14 cellular contexts compared by ENCODE assay signal in genomic region chr3:116512281-116512680, GRCh38.
DNase-seq lines count a peak whose midpoint lies in the region; ATAC-seq and TF ChIP-seq lines count a peak whose summit lies in the region.
"Had no signal": no experiment of that assay in that cellular context is flagged by ENCODE, and none has a peak within 500 bp of the region (broad histone marks: within the 10 kb centered on the region; RNA-seq: fewer than 3 reads in every experiment).

No MANE protein-coding gene starts in this region.

- no peaks in the 10 kb centered on the region for H3K36me3 ChIP-seq in SK-N-SH (replicated peaks in 1 of 2; ENCODE audit: control insufficient read depth in 1 of 2, insufficient read depth in 2 of 2, low read length in 1 of 2)
- H3K36me3 ChIP-seq in CD8-positive, alpha-beta T cell (ENCODE audit: insufficient read depth, low read length), result no peaks in the 10 kb centered on the region

- H3K27me3 Mint-ChIP-seq in CD8-positive, alpha-beta T cell (ENCODE audit: low read depth), result no peaks in the 10 kb centered on the region
- H3K27me3 Mint-ChIP-seq: CD4-positive, alpha-beta memory T cell had no signal

- H3K4me1 Mint-ChIP-seq in CD8-positive, alpha-beta T cell (ENCODE audit: low read depth), result no peaks in the 10 kb centered on the region
- H3K4me1 Mint-ChIP-seq: CD4-positive, alpha-beta memory T cell had no signal

- no peaks in the 10 kb centered on the region for H3F3A ChIP-seq in SK-N-SH (replicated peaks; ENCODE audit: insufficient read depth)

- no peak overlapping the region for H2AFZ ChIP-seq in SK-N-SH (ENCODE audit: low read depth)
- H2AFZ ChIP-seq: GM23338 had no signal

- H3K9me2 ChIP-seq in SK-N-SH, result no peaks in the 10 kb centered on the region

- intact Hi-C loops in CD8-positive, alpha-beta T cell (cut with DNase I, micrococcal nuclease), result no loop called here

- peaks cover 3% of the 10 kb centered on the region for H3K9me3 Mint-ChIP-seq in CD8-positive, alpha-beta T cell
- H3K9me3 Mint-ChIP-seq: GM23338 had no signal

- no peak for TF ChIP-seq RAD21 in SK-N-SH (IDR thresholded peaks at IDR 0.05; ENCODE audit: low read length)

- CTCF ChIA-PET in SK-N-SH (lab: Yijun Ruan, JAX), result no interaction called here
- CTCF ChIA-PET in CD8-positive, alpha-beta T cell (lab: Charles Lee), result no interaction called here

- no peak overlapping the region for H3K9ac ChIP-seq in SK-N-SH

- ATAC-seq in CD8-positive, alpha-beta T cell, result no peak
- ATAC-seq: GM12878, GM23338, HCT116 had no signal

- H3K27ac ChIP-seq in SK-N-SH (ENCODE audit: low read depth in 2 of 2, low read length in 1 of 2), result no peak overlapping the region
- H3K27ac ChIP-seq in CD8-positive, alpha-beta T cell (ENCODE audit: low read depth, low read length), result no peak overlapping the region

- no peaks in the 10 kb centered on the region; a peak in 1 of 4 replicates for H3K4me1 ChIP-seq in SK-N-SH (ENCODE audit: control insufficient read depth in 1 of 2, insufficient read depth in 2 of 2, low read depth in 1 of 2, low read length in 1 of 2)
- no peaks in the 10 kb centered on the region for H3K4me1 ChIP-seq in CD8-positive, alpha-beta T cell (ENCODE audit: insufficient read depth, low read length)

- H3K4me2 ChIP-seq in SK-N-SH, result no peak overlapping the region
- H3K4me2 ChIP-seq: GM23338 had no signal

- no peak for TF ChIP-seq EP300 in SK-N-SH (IDR thresholded peaks at IDR 0.05; ENCODE audit: borderline replicate concordance in 1 of 2, low read depth in 1 of 2, low read length in 1 of 2)

- no peak overlapping the region for H3K4me3 ChIP-seq in SK-N-SH (ENCODE audit: low read depth in 2 of 2, low read length in 1 of 2)
- no peak overlapping the region for H3K4me3 ChIP-seq in CD8-positive, alpha-beta T cell (ENCODE audit: low read depth, low read length)
- H3K4me3 ChIP-seq: GM12878, GM23338 had no signal

- DNase-seq in DMS 273 treated with DMSO at 0.1 percent for 48 hours (lab: John Stamatoyannopoulos, UW) (peak; percentile 82), SK-N-SH (no peak), cerebellum (ENCODE audit: low spot score) (peak; percentile 67), SKM-1 (lab: John Stamatoyannopoulos, UW; ENCODE audit: unreplicated experiment) (no peak)
- no peak for DNase-seq in NK-92 treated with Interleukin-12 subunit alpha and Interleukin-12 subunit beta, amount 100 ng/mL, for 24 hours (lab: John Stamatoyannopoulos, UW)
- DNase-seq in CD8-positive, alpha-beta T cell, result no peak
- DNase-seq: CD4-positive, alpha-beta memory T cell; DMS153; DND-41; GDM1; H9 had no signal

- no peak overlapping the region for H3K4me3 Mint-ChIP-seq in CD8-positive, alpha-beta T cell
- H3K4me3 Mint-ChIP-seq: CD4-positive, alpha-beta memory T cell; GM23338; H9 had no signal

- no peaks in the 10 kb centered on the region for H3K9me3 ChIP-seq in SK-N-SH
- H3K9me3 ChIP-seq in CD8-positive, alpha-beta T cell (ENCODE audit: low read length), result no peaks in the 10 kb centered on the region

- H4K20me1 ChIP-seq in SK-N-SH (ENCODE audit: insufficient read depth), result no peaks in the 10 kb centered on the region

- H3K27me3 ChIP-seq in SK-N-SH (ENCODE audit: insufficient read depth), result no peaks in the 10 kb centered on the region
- no peaks in the 10 kb centered on the region for H3K27me3 ChIP-seq in CD8-positive, alpha-beta T cell (ENCODE audit: insufficient read depth, low read length)

- 77% methylated on average over 2 of the region's 2 CpGs for WGBS in SK-N-SH (ENCODE audit: low lambda C conversion rate)

- no peak overlapping the region for H3K27ac Mint-ChIP-seq in CD8-positive, alpha-beta T cell
- H3K27ac Mint-ChIP-seq: CD4-positive, alpha-beta memory T cell; GM23338; H9 had no signal

- no peaks in the 10 kb centered on the region for H3K36me3 Mint-ChIP-seq in CD8-positive, alpha-beta T cell
- H3K36me3 Mint-ChIP-seq: CD4-positive, alpha-beta memory T cell had no signal

- H3K79me2 ChIP-seq in SK-N-SH (ENCODE audit: insufficient read depth), result no peaks in the 10 kb centered on the region

- POLR2A ChIA-PET in SK-N-SH (lab: Yijun Ruan, JAX), result no interaction called here
- POLR2A ChIA-PET in CD8-positive, alpha-beta T cell (lab: Charles Lee), result no interaction called here

- no peak for TF ChIP-seq CTCF in SK-N-SH (IDR thresholded peaks at IDR 0.05)
- no peak for TF ChIP-seq CTCF in CD8-positive, alpha-beta T cell (IDR thresholded peaks at IDR 0.05)

TF ChIP-seq in SK-N-SH, 30 proteins besides CTCF, POLR2A, EP300 and RAD21:
- TF ChIP-seq TAF1 (IDR thresholded peaks at IDR 0.05; ENCODE audit: borderline replicate concordance, low read depth, low read length), result no peak
- no peak for TF ChIP-seq SIN3A (IDR thresholded peaks at IDR 0.05; ENCODE audit: borderline replicate concordance, low read depth, low read length)
- 0 out of 2 replicates have a peak, but pooled peaks have one; percentile 9 for TF ChIP-seq TCF12 (IDR thresholded peaks at IDR 0.05)
TF ChIP-seq in SK-N-SH: peak in this region for 1.

Comparison
In these comparisons a context has a peak if more than half of its experiments do, and no peak if none do; other contexts are left out.
1. DNase-seq: peak in DMS 273 treated with DMSO at 0.1 percent for 48 hours (single experiment) and cerebellum (single experiment); none in SK-N-SH (single experiment), NK-92 treated with Interleukin-12 subunit alpha and Interleukin-12 subunit beta, amount 100 ng/mL, for 24 hours (single experiment), SKM-1 (single experiment) and CD8-positive, alpha-beta T cell (0 of 7).